ENCODE assay signal across 3 cellular contexts in genomic region chr9:94990897-94991561, GRCh38.
A peak's percentile ranks its signal among the peaks of the same experiment; 100 is the strongest.
TF ChIP-seq lines count a peak whose summit lies in the region.

No MANE protein-coding gene starts in this region.

TF ChIP-seq in IMR-90, 13 proteins besides CTCF, POLR2A, EP300 and RAD21:
- TF ChIP-seq CEBPB (IDR thresholded peaks at IDR 0.05; ENCODE audit: low read depth, low read length) (peak; percentile 66), RFX5 (IDR thresholded peaks at IDR 0.05; ENCODE audit: low read depth, low read length) (no peak)

TF ChIP-seq in K562, 482 proteins besides CTCF, POLR2A, EP300 and RAD21:
- TF ChIP-seq SMARCA5 (IDR thresholded peaks at IDR 0.05) (no peak), CEBPB (tag; IDR thresholded peaks at IDR 0.05) (0 out of 2 replicates have a peak, but pooled peaks have one; percentile 6)

TF ChIP-seq in liver, 16 proteins besides CTCF, POLR2A, EP300 and RAD21:
- peak in 1 of 2 donors; percentile 23 for TF ChIP-seq HNF4A (conservative IDR thresholded peaks at IDR 0.05)
- no peak for TF ChIP-seq RXRA (IDR thresholded peaks at IDR 0.05)
- TF ChIP-seq YY1 (IDR thresholded peaks at IDR 0.05), result peak; percentile 40
TF ChIP-seq in liver: peak in this region for 2.
